In the genomic region with DNA sequence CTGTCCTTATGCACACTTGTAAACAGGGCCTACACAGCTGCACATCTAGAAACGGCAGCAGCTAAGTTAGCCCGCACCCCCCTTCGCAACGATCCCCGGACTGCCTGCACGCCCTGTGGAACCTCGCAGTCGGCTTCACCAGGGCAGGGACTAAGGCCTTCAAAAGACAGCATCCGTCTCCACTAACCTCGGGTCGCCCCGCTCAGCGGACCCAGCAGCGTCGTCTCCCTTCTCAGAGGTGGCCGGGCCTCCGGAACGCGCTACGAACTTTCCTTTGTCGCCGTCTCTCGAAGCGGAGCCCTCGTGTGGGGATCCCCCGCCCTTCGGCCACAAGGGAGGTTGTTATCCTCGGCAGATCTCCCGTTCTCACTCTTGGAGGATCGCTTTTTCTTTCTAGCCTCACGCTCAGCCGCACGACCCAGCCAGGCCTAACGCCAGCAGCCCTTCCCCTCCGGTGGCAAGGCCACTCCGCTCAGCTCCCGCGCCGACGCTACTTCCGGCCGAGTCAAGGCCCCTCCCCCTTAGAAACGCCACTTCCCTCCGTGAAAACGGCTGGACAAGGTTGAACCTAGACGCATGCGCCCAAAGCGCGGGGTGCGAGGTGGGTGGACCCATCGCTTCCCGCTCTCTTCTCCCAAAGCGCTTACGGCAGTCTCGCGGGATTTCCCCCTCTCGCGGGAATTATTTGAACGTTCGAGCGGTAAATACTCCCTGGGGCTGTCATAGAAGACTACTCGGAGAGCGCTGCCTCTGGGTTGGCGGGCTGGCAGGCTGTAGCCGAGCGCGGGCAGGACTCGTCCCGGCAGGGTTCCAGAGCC, we compare ENCODE assay signal across 8 cellular contexts. TPM values are rescaled to one million over a fixed set of nuclear protein-coding genes. Genes with fewer than 3 reads are reported as not detected.
A peak's percentile ranks its signal among the peaks of the same experiment; 100 is the strongest.
DNase-seq lines count a peak whose midpoint lies in the region; ATAC-seq lines count a peak whose summit lies in the region.

TSS of gene DCAF16 (minus strand) at position 498 of the 818 bp plus-strand sequence. CDS start 6,616 bp downstream, outside the sequence.
A gene with protein sequence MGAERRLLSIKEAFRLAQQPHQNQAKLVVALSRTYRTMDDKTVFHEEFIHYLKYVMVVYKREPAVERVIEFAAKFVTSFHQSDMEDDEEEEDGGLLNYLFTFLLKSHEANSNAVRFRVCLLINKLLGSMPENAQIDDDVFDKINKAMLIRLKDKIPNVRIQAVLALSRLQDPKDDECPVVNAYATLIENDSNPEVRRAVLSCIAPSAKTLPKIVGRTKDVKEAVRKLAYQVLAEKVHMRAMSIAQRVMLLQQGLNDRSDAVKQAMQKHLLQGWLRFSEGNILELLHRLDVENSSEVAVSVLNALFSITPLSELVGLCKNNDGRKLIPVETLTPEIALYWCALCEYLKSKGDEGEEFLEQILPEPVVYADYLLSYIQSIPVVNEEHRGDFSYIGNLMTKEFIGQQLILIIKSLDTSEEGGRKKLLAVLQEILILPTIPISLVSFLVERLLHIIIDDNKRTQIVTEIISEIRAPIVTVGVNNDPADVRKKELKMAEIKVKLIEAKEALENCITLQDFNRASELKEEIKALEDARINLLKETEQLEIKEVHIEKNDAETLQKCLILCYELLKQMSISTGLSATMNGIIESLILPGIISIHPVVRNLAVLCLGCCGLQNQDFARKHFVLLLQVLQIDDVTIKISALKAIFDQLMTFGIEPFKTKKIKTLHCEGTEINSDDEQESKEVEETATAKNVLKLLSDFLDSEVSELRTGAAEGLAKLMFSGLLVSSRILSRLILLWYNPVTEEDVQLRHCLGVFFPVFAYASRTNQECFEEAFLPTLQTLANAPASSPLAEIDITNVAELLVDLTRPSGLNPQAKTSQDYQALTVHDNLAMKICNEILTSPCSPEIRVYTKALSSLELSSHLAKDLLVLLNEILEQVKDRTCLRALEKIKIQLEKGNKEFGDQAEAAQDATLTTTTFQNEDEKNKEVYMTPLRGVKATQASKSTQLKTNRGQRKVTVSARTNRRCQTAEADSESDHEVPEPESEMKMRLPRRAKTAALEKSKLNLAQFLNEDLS (plus strand): TSS at position 720 of the 818 bp plus-strand sequence. CDS start 99 bp downstream, outside the sequence.

- H3K4me1 Mint-ChIP-seq in IgD-negative memory B cell = peaks cover 39 to 48% (median 46%) of the 10 kb centered on the region in 3 donors

- ATAC-seq in GM21529 (IDR thresholded peaks at IDR 0.05; ENCODE audit: unreplicated experiment) = peak; percentile 88

- DNase-seq in DMS 273 treated with DMSO at 0.1 percent for 48 hours (lab: John Stamatoyannopoulos, UW) (peak; percentile 93), OCI-M2 (lab: John Stamatoyannopoulos, UW; ENCODE audit: unreplicated experiment) (peak; percentile 90), activated T-cell treated with anti-CD3 and anti-CD28 coated beads for 4 hours (peak; percentile 99), epidermal melanocyte (ENCODE audit: insufficient read length, low spot score) (peak; percentile 77), middle frontal gyrus (ENCODE audit: extremely low spot score, low spot score) (peak; percentile 99)
- peak; percentile 98 to 99 for DNase-seq in stimulated activated CD8-positive, alpha-beta memory T cell treated with anti-CD3 and anti-CD28 coated beads, Interleukin-2, amount 100 ng/mL, for 48 hours (ENCODE audit: low read depth in 2 of 2)

- no peaks in the 10 kb centered on the region for H3K27me3 Mint-ChIP-seq in IgD-negative memory B cell

- H3K27ac Mint-ChIP-seq in IgD-negative memory B cell = peak within 1 kb of the TSS; percentile 85 to 100 (median 99)

- peak within 1 kb of the TSS; percentile 94 to 99 (median 98) for H3K4me3 Mint-ChIP-seq in IgD-negative memory B cell

- H3K9me3 Mint-ChIP-seq in IgD-negative memory B cell = no peaks in the 10 kb centered on the region

- peaks cover 1% of the 10 kb centered on the region for H3K36me3 Mint-ChIP-seq in IgD-negative memory B cell

RNA-seq across cellular contexts. Expression of gene DCAF16, which starts in this region (rescaled TPM):
- polyA plus RNA-seq in IgD-negative memory B cell = 14.2 TPM

RNA-seq across cellular contexts. Expression of the second gene that starts in this region (rescaled TPM):
- 1.2 TPM for polyA plus RNA-seq in IgD-negative memory B cell

Comparison
In these comparisons a context has a peak if more than half of its experiments do, and no peak if none do; other contexts are left out.
1. Peak in every context shown above with its lines: DNase-seq and ATAC-seq.